ENCODE assay signal across 24 cellular contexts in the genomic region with DNA sequence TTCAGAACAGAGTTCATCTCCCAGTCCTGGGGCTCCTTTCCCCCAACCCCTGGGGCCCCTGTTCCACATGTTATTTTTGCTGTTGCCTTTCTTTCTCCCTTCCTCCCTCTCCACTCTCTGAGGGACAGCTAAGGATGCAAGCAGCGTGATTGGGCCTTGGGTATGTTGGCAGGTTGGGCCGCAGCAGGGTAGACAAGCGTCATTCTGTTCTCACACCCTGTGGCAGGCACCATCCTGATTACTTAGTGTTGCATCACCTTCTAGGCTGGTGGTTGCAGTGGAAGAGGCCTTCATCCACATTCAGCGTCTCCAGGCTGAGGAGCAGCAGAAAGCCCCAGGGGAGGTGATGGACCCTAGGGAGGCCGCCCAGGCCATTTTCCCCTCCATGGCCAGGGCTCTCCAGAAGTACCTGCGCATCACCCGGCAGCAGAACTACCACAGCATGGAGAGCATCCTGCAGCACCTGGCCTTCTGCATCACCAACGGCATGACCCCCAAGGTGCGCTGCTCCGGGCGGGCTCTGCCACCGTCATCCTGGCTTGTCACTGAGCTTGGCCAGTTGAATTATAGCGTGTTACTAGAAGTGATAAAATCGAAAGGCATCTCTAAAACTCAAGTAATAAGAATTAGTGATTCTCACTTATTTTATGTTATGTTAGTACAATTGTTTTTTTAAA.
"Had no signal": no experiment of that assay in that cellular context is flagged by ENCODE, and none has a peak within 500 bp of the region (broad histone marks: within the 10 kb centered on the region; RNA-seq: fewer than 3 reads in every experiment).

No MANE protein-coding gene starts in this region.

- H3K27me3 Mint-ChIP-seq: activated CD8-positive, alpha-beta T cell treated with anti-CD3 and anti-CD28 coated beads for 36 hours; activated naive CD8-positive, alpha-beta T cell treated with anti-CD3 and anti-CD28 coated beads for 36 hours; memory B cell; stimulated activated naive B cell treated with anti-CD40 and anti-IgM and Interleukin-4, amounts not matched to agents 10 μg/mL and 1 μg/mL and 100 μg/mL, for 72 hours had no signal

- H3K36me3 Mint-ChIP-seq: memory B cell; stimulated activated naive B cell treated with anti-CD40 and anti-IgM and Interleukin-4, amounts not matched to agents 10 μg/mL and 1 μg/mL and 100 μg/mL, for 72 hours had no signal

- ATAC-seq: activated CD8-positive, alpha-beta T cell treated with anti-CD3 and anti-CD28 coated beads for 36 hours; body of pancreas; heart right ventricle; left lobe of liver; natural killer cell; stimulated activated naive B cell treated with anti-CD40 and anti-IgM and Interleukin-4, amounts not matched to agents 10 μg/mL and 1 μg/mL and 100 μg/mL, for 72 hours had no signal

- H3K4me1 Mint-ChIP-seq: activated naive CD8-positive, alpha-beta T cell treated with anti-CD3 and anti-CD28 coated beads for 36 hours; neural progenitor cell; stimulated activated naive B cell treated with anti-CD40 and anti-IgM and Interleukin-4, amounts not matched to agents 10 μg/mL and 1 μg/mL and 100 μg/mL, for 72 hours had no signal

- H3K27ac Mint-ChIP-seq: activated CD8-positive, alpha-beta T cell treated with anti-CD3 and anti-CD28 coated beads for 36 hours; activated naive CD4-positive, alpha-beta T cell treated with anti-CD3 and anti-CD28 coated beads for 36 hours; activated naive CD8-positive, alpha-beta T cell treated with anti-CD3 and anti-CD28 coated beads for 36 hours; memory B cell; natural killer cell; neural progenitor cell; stimulated activated naive B cell treated with anti-CD40 and anti-IgM and Interleukin-4, amounts not matched to agents 10 μg/mL and 1 μg/mL and 100 μg/mL, for 72 hours had no signal

- H3K9me3 Mint-ChIP-seq: activated CD8-positive, alpha-beta T cell treated with anti-CD3 and anti-CD28 coated beads for 36 hours; activated naive CD4-positive, alpha-beta T cell treated with anti-CD3 and anti-CD28 coated beads for 36 hours; activated naive CD8-positive, alpha-beta T cell treated with anti-CD3 and anti-CD28 coated beads for 36 hours; memory B cell; natural killer cell; stimulated activated naive B cell treated with anti-CD40 and anti-IgM and Interleukin-4, amounts not matched to agents 10 μg/mL and 1 μg/mL and 100 μg/mL, for 72 hours had no signal

- DNase-seq: activated CD4-positive, alpha-beta T cell treated with anti-CD3 and anti-CD28 coated beads, Interleukin-2, amount 50 U/mL, for 1 hour; activated CD4-positive, CD25-positive, alpha-beta regulatory T cell treated with anti-CD3 and anti-CD28 coated beads, Interleukin-2, amount 50 U/mL, for 72 hours; activated CD8-positive, alpha-beta T cell treated with anti-CD3 and anti-CD28 coated beads for 36 hours; activated naive CD4-positive, alpha-beta T cell treated with anti-CD3 and anti-CD28 coated beads for 36 hours; activated naive CD8-positive, alpha-beta T cell treated with anti-CD3 and anti-CD28 coated beads for 36 hours; activated T-cell treated with anti-CD3 and anti-CD28 coated beads, Interleukin-2, amount 50 U/mL, for 48 hours; adrenal gland; aorta; body of pancreas; dermis blood vessel endothelial cell; effector CD4-positive, alpha-beta T cell; esophagus squamous epithelium; foreskin melanocyte; heart right ventricle; kidney glomerular epithelial cell; natural killer cell; right cardiac atrium; stimulated activated CD4-positive, alpha-beta T cell treated with anti-CD3 and anti-CD28 coated beads, Interleukin-15, amount 100 ng/mL, for 24 hours; stimulated activated CD4-positive, alpha-beta T cell treated with anti-CD3 and anti-CD28 coated beads, Interleukin-2, amount 100 ng/mL, for 24 hours; stimulated activated naive B cell treated with anti-CD40 and anti-IgM and Interleukin-4, amounts not matched to agents 10 μg/mL and 1 μg/mL and 100 μg/mL, for 72 hours; T-helper 2 cell had no signal

- H3K4me3 Mint-ChIP-seq: activated CD8-positive, alpha-beta T cell treated with anti-CD3 and anti-CD28 coated beads for 36 hours; activated naive CD4-positive, alpha-beta T cell treated with anti-CD3 and anti-CD28 coated beads for 36 hours; activated naive CD8-positive, alpha-beta T cell treated with anti-CD3 and anti-CD28 coated beads for 36 hours; memory B cell; natural killer cell; neural progenitor cell; stimulated activated naive B cell treated with anti-CD40 and anti-IgM and Interleukin-4, amounts not matched to agents 10 μg/mL and 1 μg/mL and 100 μg/mL, for 72 hours had no signal
